1 cellular context compared by ENCODE assay signal in genomic region chr7:7959979-7960670, GRCh38.
TF ChIP-seq lines count a peak whose summit lies in the region.

No MANE protein-coding gene starts in this region.

TF ChIP-seq in GM12878, 131 proteins besides CTCF, POLR2A, EP300 and RAD21 (continued from another document and continues in another):
- no peak for TF ChIP-seq MLLT1 (IDR thresholded peaks at IDR 0.05)
- no peak; the same call in 1 of the 2 replicates for TF ChIP-seq ZBED1 (IDR thresholded peaks at IDR 0.05; ENCODE audit: borderline replicate concordance)
- peak; percentile 70 for TF ChIP-seq RELB (IDR thresholded peaks at IDR 0.05; ENCODE audit: low read depth)
- TF ChIP-seq, protein P1, sequence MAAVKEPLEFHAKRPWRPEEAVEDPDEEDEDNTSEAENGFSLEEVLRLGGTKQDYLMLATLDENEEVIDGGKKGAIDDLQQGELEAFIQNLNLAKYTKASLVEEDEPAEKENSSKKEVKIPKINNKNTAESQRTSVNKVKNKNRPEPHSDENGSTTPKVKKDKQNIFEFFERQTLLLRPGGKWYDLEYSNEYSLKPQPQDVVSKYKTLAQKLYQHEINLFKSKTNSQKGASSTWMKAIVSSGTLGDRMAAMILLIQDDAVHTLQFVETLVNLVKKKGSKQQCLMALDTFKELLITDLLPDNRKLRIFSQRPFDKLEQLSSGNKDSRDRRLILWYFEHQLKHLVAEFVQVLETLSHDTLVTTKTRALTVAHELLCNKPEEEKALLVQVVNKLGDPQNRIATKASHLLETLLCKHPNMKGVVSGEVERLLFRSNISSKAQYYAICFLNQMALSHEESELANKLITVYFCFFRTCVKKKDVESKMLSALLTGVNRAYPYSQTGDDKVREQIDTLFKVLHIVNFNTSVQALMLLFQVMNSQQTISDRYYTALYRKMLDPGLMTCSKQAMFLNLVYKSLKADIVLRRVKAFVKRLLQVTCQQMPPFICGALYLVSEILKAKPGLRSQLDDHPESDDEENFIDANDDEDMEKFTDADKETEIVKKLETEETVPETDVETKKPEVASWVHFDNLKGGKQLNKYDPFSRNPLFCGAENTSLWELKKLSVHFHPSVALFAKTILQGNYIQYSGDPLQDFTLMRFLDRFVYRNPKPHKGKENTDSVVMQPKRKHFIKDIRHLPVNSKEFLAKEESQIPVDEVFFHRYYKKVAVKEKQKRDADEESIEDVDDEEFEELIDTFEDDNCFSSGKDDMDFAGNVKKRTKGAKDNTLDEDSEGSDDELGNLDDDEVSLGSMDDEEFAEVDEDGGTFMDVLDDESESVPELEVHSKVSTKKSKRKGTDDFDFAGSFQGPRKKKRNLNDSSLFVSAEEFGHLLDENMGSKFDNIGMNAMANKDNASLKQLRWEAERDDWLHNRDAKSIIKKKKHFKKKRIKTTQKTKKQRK (IDR thresholded peaks at IDR 0.05; ENCODE audit: low read depth, low read length) = no peak
- TF ChIP-seq MTA2 (IDR thresholded peaks at IDR 0.05; ENCODE audit: low read depth) = peak; percentile 60; the same call in 1 of the 2 replicates
- no peak for TF ChIP-seq MYB (IDR thresholded peaks at IDR 0.05; ENCODE audit: borderline replicate concordance, low read depth, low read length)
- TF ChIP-seq NBN (IDR thresholded peaks at IDR 0.05) = no peak
- TF ChIP-seq RFX5 (IDR thresholded peaks at IDR 0.05; ENCODE audit: low read depth, low read length) = no peak
- TF ChIP-seq ZNF207 (IDR thresholded peaks at IDR 0.05; ENCODE audit: borderline replicate concordance) = no peak
- no peak for TF ChIP-seq KAT2A (conservative IDR thresholded peaks at IDR 0.05; ENCODE audit: control insufficient read depth, low read depth, low read length)
- no peak for TF ChIP-seq NKRF (conservative IDR thresholded peaks at IDR 0.05)
- TF ChIP-seq TAF1 (IDR thresholded peaks at IDR 0.05; ENCODE audit: borderline replicate concordance, low read depth, low read length) = no peak
- TF ChIP-seq, protein P2, sequence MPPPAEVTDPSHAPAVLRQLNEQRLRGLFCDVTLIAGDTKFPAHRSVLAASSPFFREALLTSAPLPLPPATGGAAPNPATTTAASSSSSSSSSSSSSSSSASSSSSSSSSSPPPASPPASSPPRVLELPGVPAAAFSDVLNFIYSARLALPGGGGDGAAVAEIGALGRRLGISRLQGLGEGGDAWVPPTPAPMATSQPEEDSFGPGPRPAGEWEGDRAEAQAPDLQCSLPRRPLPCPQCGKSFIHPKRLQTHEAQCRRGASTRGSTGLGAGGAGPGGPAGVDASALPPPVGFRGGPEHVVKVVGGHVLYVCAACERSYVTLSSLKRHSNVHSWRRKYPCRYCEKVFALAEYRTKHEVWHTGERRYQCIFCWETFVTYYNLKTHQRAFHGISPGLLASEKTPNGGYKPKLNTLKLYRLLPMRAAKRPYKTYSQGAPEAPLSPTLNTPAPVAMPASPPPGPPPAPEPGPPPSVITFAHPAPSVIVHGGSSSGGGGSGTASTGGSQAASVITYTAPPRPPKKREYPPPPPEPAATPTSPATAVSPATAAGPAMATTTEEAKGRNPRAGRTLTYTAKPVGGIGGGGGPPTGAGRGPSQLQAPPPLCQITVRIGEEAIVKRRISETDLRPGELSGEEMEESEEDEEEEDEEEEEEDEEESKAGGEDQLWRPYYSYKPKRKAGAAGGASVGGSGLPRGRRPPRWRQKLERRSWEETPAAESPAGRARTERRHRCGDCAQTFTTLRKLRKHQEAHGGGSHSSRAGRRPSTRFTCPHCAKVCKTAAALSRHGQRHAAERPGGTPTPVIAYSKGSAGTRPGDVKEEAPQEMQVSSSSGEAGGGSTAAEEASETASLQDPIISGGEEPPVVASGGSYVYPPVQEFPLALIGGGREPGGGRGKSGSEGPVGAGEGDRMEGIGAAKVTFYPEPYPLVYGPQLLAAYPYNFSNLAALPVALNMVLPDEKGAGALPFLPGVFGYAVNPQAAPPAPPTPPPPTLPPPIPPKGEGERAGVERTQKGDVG (CRISPR knock-in tag; IDR thresholded peaks at IDR 0.05) = no peak
- no peak for TF ChIP-seq ZNF622 (IDR thresholded peaks at IDR 0.05)
- no peak for TF ChIP-seq SMC3 (IDR thresholded peaks at IDR 0.05; ENCODE audit: borderline replicate concordance, low read length)
- no peak for TF ChIP-seq TARDBP (IDR thresholded peaks at IDR 0.05; ENCODE audit: borderline replicate concordance)
- TF ChIP-seq ZNF274 (IDR thresholded peaks at IDR 0.05; ENCODE audit: insufficient read depth, insufficient read length) = no peak
- TF ChIP-seq, protein P3, sequence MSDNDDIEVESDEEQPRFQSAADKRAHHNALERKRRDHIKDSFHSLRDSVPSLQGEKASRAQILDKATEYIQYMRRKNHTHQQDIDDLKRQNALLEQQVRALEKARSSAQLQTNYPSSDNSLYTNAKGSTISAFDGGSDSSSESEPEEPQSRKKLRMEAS (IDR thresholded peaks at IDR 0.05; ENCODE audit: low read depth, low read length) = no peak
- TF ChIP-seq MTA3 (IDR thresholded peaks at IDR 0.05; ENCODE audit: borderline replicate concordance, low read length) = peak; percentile 74
- peak; percentile 91 for TF ChIP-seq NFIC (IDR thresholded peaks at IDR 0.05; ENCODE audit: low read depth, low read length)
- TF ChIP-seq SP1 (IDR thresholded peaks at IDR 0.05; ENCODE audit: low read depth, low read length) = peak; percentile 66
- no peak for TF ChIP-seq IRF5 (IDR thresholded peaks at IDR 0.05; ENCODE audit: borderline replicate concordance)
- no peak for TF ChIP-seq CBX3 (IDR thresholded peaks at IDR 0.05; ENCODE audit: borderline replicate concordance, low read depth)
- TF ChIP-seq TBL1XR1 (IDR thresholded peaks at IDR 0.05; ENCODE audit: low read depth, low read length) = 0 out of 2 replicates have a peak, but pooled peaks have one; percentile 20
- TF ChIP-seq CREB1 (IDR thresholded peaks at IDR 0.05; ENCODE audit: low read depth) = no peak
- TF ChIP-seq SMARCA5 (IDR thresholded peaks at IDR 0.05) = no peak
- TF ChIP-seq FOXM1 (IDR thresholded peaks at IDR 0.05; ENCODE audit: low read depth, low read length) = peak; percentile 79; the same call in 1 of the 2 replicates
- TF ChIP-seq WRNIP1 (IDR thresholded peaks at IDR 0.05; ENCODE audit: borderline replicate concordance, low read depth, low read length) = no peak
- TF ChIP-seq NFYA (IDR thresholded peaks at IDR 0.05; ENCODE audit: borderline replicate concordance, low read depth, low read length) = no peak
- TF ChIP-seq NFXL1 (IDR thresholded peaks at IDR 0.05; ENCODE audit: borderline replicate concordance) = no peak
- no peak for TF ChIP-seq ASH2L (IDR thresholded peaks at IDR 0.05; ENCODE audit: borderline replicate concordance, low read depth)
- peak; percentile 13; the same call in 1 of the 2 replicates for TF ChIP-seq ZNF687 (IDR thresholded peaks at IDR 0.05)
- no peak for TF ChIP-seq CHD2 (IDR thresholded peaks at IDR 0.05; ENCODE audit: borderline replicate concordance, low read depth, low read length)
- TF ChIP-seq IKZF2 (IDR thresholded peaks at IDR 0.05) = peak; percentile 82 to 87
- TF ChIP-seq CBX5 (IDR thresholded peaks at IDR 0.05; ENCODE audit: low read depth) = peak; percentile 66; the same call in 1 of the 2 replicates
- TF ChIP-seq CHD1 (IDR thresholded peaks at IDR 0.05; ENCODE audit: low read depth, low read length) = no peak
- no peak for TF ChIP-seq E2F8 (IDR thresholded peaks at IDR 0.05; ENCODE audit: low read depth, partially characterized antibody)
- no peak for TF ChIP-seq PAX8 (IDR thresholded peaks at IDR 0.05)
- TF ChIP-seq SPI1 (IDR thresholded peaks at IDR 0.05; ENCODE audit: borderline replicate concordance, insufficient read depth, low read depth, low read length) = peak; percentile 94
- no peak; the same call in 1 of the 2 replicates for TF ChIP-seq ZNF384 (IDR thresholded peaks at IDR 0.05; ENCODE audit: borderline replicate concordance, low read depth, low read length)
